ENCODE assay signal across 12 cellular contexts in genomic region chr10:28304032-28304571, GRCh38. TPM values are rescaled to one million over a fixed set of nuclear protein-coding genes. Genes with fewer than 3 reads are reported as not detected.
DNase-seq lines count a peak whose midpoint lies in the region; ATAC-seq and TF ChIP-seq lines count a peak whose summit lies in the region.
"Had no signal": no experiment of that assay in that cellular context is flagged by ENCODE, and none has a peak within 500 bp of the region (broad histone marks: within the 10 kb centered on the region; RNA-seq: fewer than 3 reads in every experiment).

No MANE protein-coding gene starts in this region.

- no peaks in the 10 kb centered on the region for H3K27me3 ChIP-seq in CD4-positive, alpha-beta memory T cell (ENCODE audit: insufficient read depth, low read length)

- no peaks in the 10 kb centered on the region for H3K27me3 Mint-ChIP-seq in CD4-positive, alpha-beta memory T cell
- peaks cover 6% of the 10 kb centered on the region for H3K27me3 Mint-ChIP-seq in activated naive CD8-positive, alpha-beta T cell treated with anti-CD3 and anti-CD28 coated beads, Interleukin-2, amount 50 U/mL, for 24 hours
- peaks cover 68% of the 10 kb centered on the region for H3K27me3 Mint-ChIP-seq in nephron (ENCODE audit: low read depth)

- DNase-seq in CD4-positive, alpha-beta memory T cell, result no peak
- no peak for DNase-seq in activated naive CD8-positive, alpha-beta T cell treated with anti-CD3 and anti-CD28 coated beads, Interleukin-2, amount 50 U/mL, for 24 hours
- no peak for DNase-seq in stimulated activated CD4-positive, alpha-beta T cell treated with anti-CD3 and anti-CD28 coated beads, Interleukin-15, amount 100 ng/mL, for 24 hours
- no peak for DNase-seq in inferior parietal cortex (ENCODE audit: extremely low spot score)
- DNase-seq: activated CD8-positive, alpha-beta memory T cell treated with anti-CD3 and anti-CD28 coated beads, Interleukin-2, amount 50 U/mL, for 4 hours; HFFc6; NCI-H1048; NCI-H69 had no signal

- peak overlapping the region; percentile 32 to 95 (median 87) for H3K27ac Mint-ChIP-seq in CD4-positive, alpha-beta memory T cell
- H3K27ac Mint-ChIP-seq in activated naive CD8-positive, alpha-beta T cell treated with anti-CD3 and anti-CD28 coated beads, Interleukin-2, amount 50 U/mL, for 24 hours, result peak overlapping the region; percentile 10
- no peak overlapping the region for H3K27ac Mint-ChIP-seq in nephron
- H3K27ac Mint-ChIP-seq: HFFc6 had no signal

- H3K4me3 ChIP-seq in CD4-positive, alpha-beta memory T cell (ENCODE audit: low read length in 2 of 2), result no peak overlapping the region
- H3K4me3 ChIP-seq in HEK293 (ENCODE audit: low read depth, low read length), result no peak overlapping the region

- H3K9me3 ChIP-seq in CD4-positive, alpha-beta memory T cell (ENCODE audit: control insufficient read depth in 1 of 2, low read length in 2 of 2), result no peaks in the 10 kb centered on the region
- H3K9me3 ChIP-seq in HEK293 (ENCODE audit: control insufficient read depth, insufficient read depth, low read depth, low read length), result no peaks in the 10 kb centered on the region

- H3K4me1 ChIP-seq in CD4-positive, alpha-beta memory T cell (ENCODE audit: insufficient read depth, low read length), result peaks cover 36% of the 10 kb centered on the region
- peaks cover 6% of the 10 kb centered on the region; the same call in 1 of the 2 replicates for H3K4me1 ChIP-seq in HEK293 (ENCODE audit: control insufficient read depth, insufficient read depth, low read length)

- H3K9me3 Mint-ChIP-seq in CD4-positive, alpha-beta memory T cell, result no peaks in the 10 kb centered on the region
- no peaks in the 10 kb centered on the region for H3K9me3 Mint-ChIP-seq in activated naive CD8-positive, alpha-beta T cell treated with anti-CD3 and anti-CD28 coated beads, Interleukin-2, amount 50 U/mL, for 24 hours
- no peaks in the 10 kb centered on the region for H3K9me3 Mint-ChIP-seq in nephron
- H3K9me3 Mint-ChIP-seq: HFFc6 had no signal

- intact Hi-C loops in CD4-positive, alpha-beta memory T cell (cut with micrococcal nuclease), result loop anchor here (5.0 kb wide), 1 partner anchor 52 kb away; no protein-coding TSS in a partner anchor

- CTCF ChIA-PET in CD4-positive, alpha-beta memory T cell (lab: Charles Lee; ENCODE audit: partially characterized antibody), result interaction anchor here (0.9 to 10.2 kb wide), 9 partner anchors 9 to 92 kb away, joined by 3 to 312 read pairs (median 8); no protein-coding TSS in a partner anchor
- CTCF ChIA-PET in HEK293 (lab: Yijun Ruan, JAX), result interaction anchor here (0.7 to 7.1 kb wide), 3 partner anchors 52 to 410 kb away, joined by 3 to 43 read pairs (median 14); no protein-coding TSS in a partner anchor

- H3K36me3 ChIP-seq in CD4-positive, alpha-beta memory T cell (ENCODE audit: insufficient read depth, low read length), result no peaks in the 10 kb centered on the region
- no peaks in the 10 kb centered on the region; a peak in 1 of 3 replicates for H3K36me3 ChIP-seq in HEK293 (ENCODE audit: control insufficient read depth in 2 of 2, insufficient read depth in 1 of 2, low read length in 2 of 2)

- no peak for ATAC-seq in activated naive CD8-positive, alpha-beta T cell treated with anti-CD3 and anti-CD28 coated beads, Interleukin-2, amount 50 U/mL, for 24 hours
- ATAC-seq in SK-N-SH treated with all-trans-retinoic acid at 6 μM for 48 hours, result no peak
- ATAC-seq: esophagus mucosa had no signal

- POLR2A ChIA-PET in CD4-positive, alpha-beta memory T cell (lab: Charles Lee; ENCODE audit: partially characterized antibody), result interaction anchor here (0.6 to 10.4 kb wide), 5 partner anchors 25 to 1150 kb away, joined by 4 to 338 read pairs (median 70); partner anchors contain the start of gene YME1L1
- POLR2A ChIA-PET in HEK293 (lab: Yijun Ruan, JAX), result interaction anchor here (1.4 to 2.0 kb wide), 2 partner anchors 76 to 77 kb away, joined by 5 read pairs; no protein-coding TSS in a partner anchor

- peak overlapping the region; percentile 72 to 97 (median 94) for H3K4me3 Mint-ChIP-seq in CD4-positive, alpha-beta memory T cell
- peak overlapping the region; percentile 92 for H3K4me3 Mint-ChIP-seq in activated naive CD8-positive, alpha-beta T cell treated with anti-CD3 and anti-CD28 coated beads, Interleukin-2, amount 50 U/mL, for 24 hours
- H3K4me3 Mint-ChIP-seq in nephron, result peak overlapping the region; percentile 88 to 94 (median 91)

- no peak for TF ChIP-seq CTCF in HEK293 (tag by site-specific recombination; IDR thresholded peaks at IDR 0.05)
- TF ChIP-seq CTCF in nephron (IDR thresholded peaks at IDR 0.05; ENCODE audit: unreplicated experiment in 3 of 3), result no peak

- H3K4me1 Mint-ChIP-seq in CD4-positive, alpha-beta memory T cell, result peaks cover 37 to 70% (median 53%) of the 10 kb centered on the region in 4 donors
- peaks cover 41% of the 10 kb centered on the region for H3K4me1 Mint-ChIP-seq in activated naive CD8-positive, alpha-beta T cell treated with anti-CD3 and anti-CD28 coated beads, Interleukin-2, amount 50 U/mL, for 24 hours
- no peaks in the 10 kb centered on the region for H3K4me1 Mint-ChIP-seq in nephron

- peaks cover 0 to 6% of the 10 kb centered on the region in 2 donors for H3K36me3 Mint-ChIP-seq in CD4-positive, alpha-beta memory T cell
- H3K36me3 Mint-ChIP-seq in activated naive CD8-positive, alpha-beta T cell treated with anti-CD3 and anti-CD28 coated beads, Interleukin-2, amount 50 U/mL, for 24 hours (ENCODE audit: low read depth), result no peaks in the 10 kb centered on the region
- H3K36me3 Mint-ChIP-seq in nephron (ENCODE audit: low read depth), result no peaks in the 10 kb centered on the region

- no peak overlapping the region for H3K27ac ChIP-seq in CD4-positive, alpha-beta memory T cell (ENCODE audit: low read depth, low read length)
- H3K27ac ChIP-seq in HEK293 (ENCODE audit: extremely low read depth, low read depth, low read length), result no peak overlapping the region

TF ChIP-seq in HEK293, 187 proteins besides CTCF, POLR2A, EP300 and RAD21:
- peak; percentile 28; the same call in 1 of the 2 replicates for TF ChIP-seq MZF1 (tag by site-specific recombination; IDR thresholded peaks at IDR 0.05; ENCODE audit: borderline replicate concordance)
- TF ChIP-seq, protein P1, sequence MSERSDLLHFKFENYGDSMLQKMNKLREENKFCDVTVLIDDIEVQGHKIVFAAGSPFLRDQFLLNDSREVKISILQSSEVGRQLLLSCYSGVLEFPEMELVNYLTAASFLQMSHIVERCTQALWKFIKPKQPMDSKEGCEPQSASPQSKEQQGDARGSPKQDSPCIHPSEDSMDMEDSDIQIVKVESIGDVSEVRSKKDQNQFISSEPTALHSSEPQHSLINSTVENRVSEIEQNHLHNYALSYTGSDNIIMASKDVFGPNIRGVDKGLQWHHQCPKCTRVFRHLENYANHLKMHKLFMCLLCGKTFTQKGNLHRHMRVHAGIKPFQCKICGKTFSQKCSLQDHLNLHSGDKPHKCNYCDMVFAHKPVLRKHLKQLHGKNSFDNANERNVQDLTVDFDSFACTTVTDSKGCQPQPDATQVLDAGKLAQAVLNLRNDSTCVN (tag by site-specific recombination; optimal IDR thresholded peaks at IDR 0.05), result no peak
- no peak for TF ChIP-seq ZNF132 (tag by site-specific recombination; IDR thresholded peaks at IDR 0.05; ENCODE audit: borderline replicate concordance)
- TF ChIP-seq PRDM1 (tag by site-specific recombination; IDR thresholded peaks at IDR 0.05), result peak; percentile 89
- peak; percentile 16; the same call in 1 of the 2 replicates for TF ChIP-seq ZNF366 (tag by site-specific recombination; conservative IDR thresholded peaks at IDR 0.05)

TF ChIP-seq in SK-N-SH treated with all-trans-retinoic acid at 6 μM for 48 hours, 23 proteins besides CTCF, POLR2A, EP300 and RAD21:
- TF ChIP-seq ARNTL (CRISPR knock-in tag; IDR thresholded peaks at IDR 0.05; ENCODE audit: borderline replicate concordance, low read depth) (no peak), ZFP30 (CRISPR knock-in tag; IDR thresholded peaks at IDR 0.05) (no peak), ESRRG (CRISPR knock-in tag; IDR thresholded peaks at IDR 0.05) (no peak), GLIS3 (CRISPR knock-in tag; IDR thresholded peaks at IDR 0.05) (no peak)
TF ChIP-seq in SK-N-SH treated with all-trans-retinoic acid at 6 μM for 48 hours: peak in this region for 0.

RNA-seq across cellular contexts. Expression of gene MPP7, which starts 1.2 kb away (rescaled TPM):
- 10 to 100 TPM; 24.9 to 28.1 TPM for total RNA-seq in CD4-positive, alpha-beta memory T cell
- polyA plus RNA-seq in CD4-positive, alpha-beta memory T cell, result 10 to 100 TPM; 17.7 to 27.6 TPM

Comparison
In these comparisons a context has a peak if more than half of its experiments do, and no peak if none do; other contexts are left out.
1. H3K27ac Mint-ChIP-seq: peak in CD4-positive, alpha-beta memory T cell (7 of 7) and activated naive CD8-positive, alpha-beta T cell treated with anti-CD3 and anti-CD28 coated beads, Interleukin-2, amount 50 U/mL, for 24 hours (single experiment); none in nephron (0 of 3).
2. Peak in every context shown above with its lines, with median percentiles within 50 percentile points of each other: H3K4me3 Mint-ChIP-seq.